10 cellular contexts compared by ENCODE assay signal in genomic region chr5:37198066-37198465, GRCh38. TPM values are rescaled to one million over a fixed set of nuclear protein-coding genes. Genes with fewer than 3 reads are reported as not detected.
DNase-seq lines count a peak whose midpoint lies in the region; ATAC-seq and TF ChIP-seq lines count a peak whose summit lies in the region.
"Had no signal": no experiment of that assay in that cellular context is flagged by ENCODE, and none has a peak within 500 bp of the region (broad histone marks: within the 10 kb centered on the region; RNA-seq: fewer than 3 reads in every experiment).

No MANE protein-coding gene starts in this region.

- H3K4me3 ChIP-seq in MM.1S (ENCODE audit: low read length) (peak overlapping the region; percentile 38), mononuclear cell (ENCODE audit: low read length) (peak overlapping the region; percentile 16)

- H3K79me2 ChIP-seq in MM.1S (ENCODE audit: low read length), result no peaks in the 10 kb centered on the region

- H3K27me3 Mint-ChIP-seq in MCF 10A (ENCODE audit: insufficient read depth, unreplicated experiment), result no peaks in the 10 kb centered on the region
- H3K27me3 Mint-ChIP-seq: brain had no signal

- intact Hi-C loops in MCF 10A (cut with micrococcal nuclease), result no loop called here

- H3K9me2 ChIP-seq in MM.1S (replicated peaks; ENCODE audit: insufficient read depth, low read length), result no peaks in the 10 kb centered on the region

- H3K27me3 ChIP-seq in MM.1S (replicated peaks; ENCODE audit: insufficient read depth, low read length) (no peaks in the 10 kb centered on the region), mononuclear cell (ENCODE audit: insufficient read depth, low read length) (no peaks in the 10 kb centered on the region)

- TF ChIP-seq CTCF in MM.1S (IDR thresholded peaks at IDR 0.05; ENCODE audit: low read length) (no peak), MCF 10A (IDR thresholded peaks at IDR 0.05; ENCODE audit: unreplicated experiment) (no peak)

- H3K4me3 Mint-ChIP-seq in MCF 10A (ENCODE audit: unreplicated experiment), result no peak overlapping the region
- H3K4me3 Mint-ChIP-seq: brain had no signal

- H3K9me3 Mint-ChIP-seq in MCF 10A (ENCODE audit: unreplicated experiment), result no peaks in the 10 kb centered on the region
- H3K9me3 Mint-ChIP-seq: brain had no signal

- no peak overlapping the region for H3K27ac Mint-ChIP-seq in MCF 10A (ENCODE audit: low read depth, unreplicated experiment)
- H3K27ac Mint-ChIP-seq: brain had no signal

- H2AFZ ChIP-seq in MM.1S (ENCODE audit: low read length), result peak overlapping the region; percentile 10; the same call in 1 of the 2 replicates

- H3K9me3 ChIP-seq in MM.1S (replicated peaks; ENCODE audit: insufficient read depth, low read length), result no peaks in the 10 kb centered on the region
- no peaks in the 10 kb centered on the region for H3K9me3 ChIP-seq in mononuclear cell (ENCODE audit: low read depth, low read length)

- POLR2A ChIA-PET in MCF 10A (lab: Yijun Ruan, JAX), result interaction anchor here (0.9 kb wide), 1 partner anchor 171 kb away, joined by 3 read pairs; no protein-coding TSS in a partner anchor
- POLR2A ChIA-PET in HEK293T (lab: Yijun Ruan, JAX), result no interaction called here

- H3K4me1 Mint-ChIP-seq in MCF 10A (ENCODE audit: insufficient read depth, unreplicated experiment), result no peaks in the 10 kb centered on the region
- H3K4me1 Mint-ChIP-seq: brain had no signal

- H3K27ac ChIP-seq in MM.1S (ENCODE audit: low read length), result peak overlapping the region; percentile 47; the same call in 1 of the 2 replicates

- H3K9ac ChIP-seq in MM.1S (ENCODE audit: low read length), result no peak overlapping the region

- H3K36me3 ChIP-seq in MM.1S (replicated peaks; ENCODE audit: insufficient read depth, low read length), result no peaks in the 10 kb centered on the region

- H3K4me2 ChIP-seq in MM.1S (ENCODE audit: low read depth, low read length), result peak overlapping the region; percentile 74

- BruUV-seq in MCF 10A (replicated peaks; lab: Mats Ljungman, UMichigan), result no TSS peak

- DNase-seq in MM.1S, result peak; percentile 39
- DNase-seq in NCI-H510A (lab: John Stamatoyannopoulos, UW), result no peak
- no peak for DNase-seq in MCF 10A (ENCODE audit: unreplicated experiment)
- DNase-seq in HEK293T (ENCODE audit: extremely low spot score), result no peak
- DNase-seq in NOMO-1 (lab: John Stamatoyannopoulos, UW; ENCODE audit: unreplicated experiment in 2 of 2), result no peak
- DNase-seq: NCI-H2171 treated with DMSO at 0.1 percent for 48 hours had no signal

- CTCF ChIA-PET in MCF 10A (lab: Yijun Ruan, JAX), result no interaction called here
- CTCF ChIA-PET in HEK293T (lab: Yijun Ruan, JAX), result no interaction called here

- peaks cover 11% of the 10 kb centered on the region for H3F3A ChIP-seq in MM.1S (ENCODE audit: insufficient read depth, low read length)

- no peaks in the 10 kb centered on the region for H4K20me1 ChIP-seq in MM.1S (ENCODE audit: insufficient read depth, low read length)

- H3K36me3 Mint-ChIP-seq in MCF 10A (ENCODE audit: insufficient read depth, unreplicated experiment), result peaks cover 72% of the 10 kb centered on the region

- H3K4me1 ChIP-seq in MM.1S (ENCODE audit: low read length) (peaks cover 14% of the 10 kb centered on the region), mononuclear cell (ENCODE audit: insufficient read depth, low read length) (peaks cover 17% of the 10 kb centered on the region)

- peak; percentile 55 for ATAC-seq in GM18498 (IDR thresholded peaks at IDR 0.05; ENCODE audit: unreplicated experiment)
- peak; percentile 43 for ATAC-seq in GM21825 (IDR thresholded peaks at IDR 0.05; ENCODE audit: unreplicated experiment)

TF ChIP-seq in HEK293T, 16 proteins besides CTCF, POLR2A, EP300 and RAD21:
- TF ChIP-seq PKNOX1 (IDR thresholded peaks at IDR 0.05) (no peak), SUZ12 (IDR thresholded peaks at IDR 0.05) (no peak), CTBP1 (IDR thresholded peaks at IDR 0.05; ENCODE audit: borderline replicate concordance) (no peak), HDGF (IDR thresholded peaks at IDR 0.05; ENCODE audit: borderline replicate concordance) (no peak), ZNF384 (IDR thresholded peaks at IDR 0.05) (no peak), L3MBTL2 (conservative IDR thresholded peaks at IDR 0.05) (no peak), ARNT (IDR thresholded peaks at IDR 0.05) (no peak), FOXM1 (IDR thresholded peaks at IDR 0.05; ENCODE audit: borderline replicate concordance) (no peak), TARDBP (IDR thresholded peaks at IDR 0.05) (no peak), SP1 (IDR thresholded peaks at IDR 0.05) (no peak), ELF4 (IDR thresholded peaks at IDR 0.05) (no peak), NFRKB (IDR thresholded peaks at IDR 0.05) (no peak), LEF1 (IDR thresholded peaks at IDR 0.05; ENCODE audit: borderline replicate concordance) (no peak), FOXK2 (IDR thresholded peaks at IDR 0.05) (no peak), BHLHE40 (IDR thresholded peaks at IDR 0.05; ENCODE audit: borderline replicate concordance) (no peak), FOXA1 (IDR thresholded peaks at IDR 0.05) (no peak)

RNA-seq across cellular contexts. Expression of gene CPLANE1, which starts 51.1 kb away (rescaled TPM):
- 6.5 TPM for total RNA-seq in mononuclear cell
- total RNA-seq in MCF 10A (2022), result 23.6 and 25.1 TPM in 2 replicates
